11 cellular contexts compared by ENCODE assay signal in genomic region chr7:141076377-141076776, GRCh38. TPM values are rescaled to one million over a fixed set of nuclear protein-coding genes. Genes with fewer than 3 reads are reported as not detected.
DNase-seq lines count a peak whose midpoint lies in the region; ATAC-seq and TF ChIP-seq lines count a peak whose summit lies in the region.
"Had no signal": no experiment of that assay in that cellular context is flagged by ENCODE, and none has a peak within 500 bp of the region (broad histone marks: within the 10 kb centered on the region; RNA-seq: fewer than 3 reads in every experiment).

No MANE protein-coding gene starts in this region.

- peak overlapping the region; percentile 93 for H3K4me2 ChIP-seq in GM23338

- peaks cover 65% of the 10 kb centered on the region for H3K79me2 ChIP-seq in GM23338 (replicated peaks; ENCODE audit: insufficient read depth)

- no peaks in the 10 kb centered on the region for H3K9me2 ChIP-seq in GM23338 (ENCODE audit: insufficient read depth)

- H3K36me3 ChIP-seq in GM23338 (ENCODE audit: insufficient read depth) (no peaks in the 10 kb centered on the region), SK-N-MC (ENCODE audit: insufficient read depth, low read length) (no peaks in the 10 kb centered on the region)
- H3K36me3 ChIP-seq: gastrocnemius medialis had no signal

- peaks cover 29% of the 10 kb centered on the region for H3K4me1 ChIP-seq in GM23338 (ENCODE audit: insufficient read depth)

- no peaks in the 10 kb centered on the region; the same call in 2 of the 3 replicates for H3K36me3 Mint-ChIP-seq in GM23338 (ENCODE audit: low read depth)
- no peaks in the 10 kb centered on the region for H3K36me3 Mint-ChIP-seq in activated CD8-positive, alpha-beta T cell treated with anti-CD3 and anti-CD28 coated beads for 36 hours (ENCODE audit: low read depth)

- DNase-seq in GM23338 (ENCODE audit: low spot score) (peak; percentile 66), NCI-H2107 (lab: John Stamatoyannopoulos, UW) (peak; percentile 65), SK-N-MC (ENCODE audit: low read depth, low spot score) (no peak), middle frontal gyrus (ENCODE audit: extremely low spot score, low spot score) (peak; percentile 33), GM13976 (ENCODE audit: low spot score) (no peak)
- no peak for DNase-seq in activated CD8-positive, alpha-beta T cell treated with anti-CD3 and anti-CD28 coated beads for 36 hours
- DNase-seq: activated CD4-positive, alpha-beta T cell treated with anti-CD3 and anti-CD28 coated beads for 36 hours; CD4-positive, alpha-beta T cell; gastrocnemius medialis had no signal

- no peak overlapping the region for H3K27ac ChIP-seq in GM23338 (ENCODE audit: low read depth)
- H3K27ac ChIP-seq in SK-N-MC, result no peak overlapping the region
- H3K27ac ChIP-seq: gastrocnemius medialis had no signal

- peaks cover 4% of the 10 kb centered on the region for H4K20me1 ChIP-seq in GM23338 (replicated peaks; ENCODE audit: insufficient read depth)

- CTCF ChIA-PET in activated CD8-positive, alpha-beta T cell treated with anti-CD3 and anti-CD28 coated beads for 36 hours (lab: Charles Lee), result no interaction called here

- H3K4me1 Mint-ChIP-seq in GM23338, result peaks cover 5% of the 10 kb centered on the region; the same call in 2 of the 3 replicates
- peaks cover 8% of the 10 kb centered on the region for H3K4me1 Mint-ChIP-seq in activated CD8-positive, alpha-beta T cell treated with anti-CD3 and anti-CD28 coated beads for 36 hours (ENCODE audit: low read depth)

- H3K9ac ChIP-seq in SK-N-MC (ENCODE audit: insufficient read length), result no peak overlapping the region

- no peak overlapping the region for H3K27ac Mint-ChIP-seq in GM23338
- H3K27ac Mint-ChIP-seq in activated CD8-positive, alpha-beta T cell treated with anti-CD3 and anti-CD28 coated beads for 36 hours, result no peak overlapping the region
- H3K27ac Mint-ChIP-seq: activated CD4-positive, alpha-beta T cell treated with anti-CD3 and anti-CD28 coated beads for 36 hours; CD4-positive, alpha-beta T cell had no signal

- no peak for ATAC-seq in GM23338
- ATAC-seq in HG03139 (IDR thresholded peaks at IDR 0.05; ENCODE audit: unreplicated experiment), result no peak
- no peak for ATAC-seq in activated CD8-positive, alpha-beta T cell treated with anti-CD3 and anti-CD28 coated beads for 36 hours
- no peak for ATAC-seq in GM18511 (IDR thresholded peaks at IDR 0.05; ENCODE audit: unreplicated experiment)
- ATAC-seq: activated CD4-positive, alpha-beta T cell treated with anti-CD3 and anti-CD28 coated beads for 36 hours; gastrocnemius medialis had no signal

- H2AFZ ChIP-seq in GM23338, result no peak overlapping the region

- H3F3A ChIP-seq in GM23338 (replicated peaks; ENCODE audit: low read depth), result peaks cover 11% of the 10 kb centered on the region; the same call in 1 of the 2 replicates

- POLR2A ChIA-PET in activated CD8-positive, alpha-beta T cell treated with anti-CD3 and anti-CD28 coated beads for 36 hours (lab: Charles Lee), result no interaction called here

- TF ChIP-seq CTCF in GM23338 (conservative IDR thresholded peaks at IDR 0.05; ENCODE audit: low read depth in 2 of 2) (no peak), GM13976 (IDR thresholded peaks at IDR 0.05; ENCODE audit: borderline replicate concordance, control extremely low read depth, extremely low read depth, insufficient read depth, missing control alignments) (no peak)
- no peak for TF ChIP-seq CTCF in activated CD8-positive, alpha-beta T cell treated with anti-CD3 and anti-CD28 coated beads for 36 hours (IDR thresholded peaks at IDR 0.05)

- no peaks in the 10 kb centered on the region for H3K9me3 Mint-ChIP-seq in GM23338
- H3K9me3 Mint-ChIP-seq in activated CD8-positive, alpha-beta T cell treated with anti-CD3 and anti-CD28 coated beads for 36 hours, result no peaks in the 10 kb centered on the region
- H3K9me3 Mint-ChIP-seq: CD4-positive, alpha-beta T cell had no signal

- in situ Hi-C loops in GM13976 (cut with MboI; ENCODE audit: low sequenced_read_pairs, unreplicated experiment), result no loop called here

- no peak overlapping the region; the same call in 2 of the 3 replicates for H3K4me3 Mint-ChIP-seq in GM23338
- H3K4me3 Mint-ChIP-seq in activated CD8-positive, alpha-beta T cell treated with anti-CD3 and anti-CD28 coated beads for 36 hours, result no peak overlapping the region
- H3K4me3 Mint-ChIP-seq: activated CD4-positive, alpha-beta T cell treated with anti-CD3 and anti-CD28 coated beads for 36 hours; CD4-positive, alpha-beta T cell had no signal

- H3K4me3 ChIP-seq in GM23338 (peak overlapping the region; percentile 90), SK-N-MC (peak overlapping the region; percentile 76)
- H3K4me3 ChIP-seq: gastrocnemius medialis had no signal

- intact Hi-C loops in activated CD8-positive, alpha-beta T cell treated with anti-CD3 and anti-CD28 coated beads for 36 hours (cut with micrococcal nuclease), result no loop called here

- no peaks in the 10 kb centered on the region for H3K9me3 ChIP-seq in SK-N-MC (ENCODE audit: low read depth, low read length)
- H3K9me3 ChIP-seq: gastrocnemius medialis had no signal

- H3K27me3 ChIP-seq in GM23338 (ENCODE audit: insufficient read depth), result peaks cover 22% of the 10 kb centered on the region
- H3K27me3 ChIP-seq: gastrocnemius medialis had no signal

- H3K27me3 Mint-ChIP-seq in GM23338 (ENCODE audit: insufficient read depth, low read depth, poor library complexity), result peaks cover 20% of the 10 kb centered on the region
- H3K27me3 Mint-ChIP-seq in activated CD8-positive, alpha-beta T cell treated with anti-CD3 and anti-CD28 coated beads for 36 hours, result peaks cover 27% of the 10 kb centered on the region

TF ChIP-seq in GM23338, 12 proteins besides CTCF, POLR2A, EP300 and RAD21:
- TF ChIP-seq CREB1 (CRISPR knock-in tag; IDR thresholded peaks at IDR 0.05; ENCODE audit: low read depth) (no peak), REST (IDR thresholded peaks at IDR 0.05; ENCODE audit: unreplicated experiment) (no peak), STAT1 (IDR thresholded peaks at IDR 0.05; ENCODE audit: unreplicated experiment) (no peak), ETS1 (IDR thresholded peaks at IDR 0.05) (no peak)
TF ChIP-seq in GM23338: peak in this region for 0.

RNA-seq across cellular contexts. Expression of gene TMEM178B, which starts 2.5 kb away (rescaled TPM):
- 9.4 and 15.6 TPM in 2 replicates for total RNA-seq in GM23338 (2014; rRNA removed; shearing (Covaris generic))
- polyA plus RNA-seq in GM23338 (2016; fragmentation: Nextera tagmentation; extraction: Ambion mirVana), result 2.9 and 4.9 TPM in 2 replicates
- 1 to 10 TPM in 1 of 2 experiments, under 1 TPM in 1; 0.34 to 1.1 TPM for total RNA-seq in activated CD8-positive, alpha-beta T cell treated with anti-CD3 and anti-CD28 coated beads for 36 hours
- total RNA-seq: CD4-positive, alpha-beta T cell had no signal

Comparison
In these comparisons a context has a peak if more than half of its experiments do, and no peak if none do; other contexts are left out.
1. DNase-seq: peak in GM23338 (single experiment), NCI-H2107 (single experiment) and middle frontal gyrus (single experiment); none in SK-N-MC (single experiment), GM13976 (single experiment) and activated CD8-positive, alpha-beta T cell treated with anti-CD3 and anti-CD28 coated beads for 36 hours (single experiment).